In the genomic region with DNA sequence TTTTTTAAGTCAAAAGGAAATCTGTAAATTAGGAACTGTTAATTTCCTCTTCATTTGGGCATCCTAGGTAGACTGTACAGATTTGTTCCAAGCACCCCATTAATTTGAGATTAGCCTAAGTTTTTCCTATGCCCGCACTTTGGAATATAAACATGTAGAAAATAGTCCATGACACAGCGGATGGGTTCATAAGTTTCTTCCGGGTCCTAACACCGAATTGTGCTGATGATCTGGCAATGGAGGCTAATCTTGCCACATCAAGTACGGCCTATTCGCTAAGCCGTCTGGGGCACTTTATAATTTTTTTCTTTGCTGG, we compare ENCODE assay signal across 8 cellular contexts.
DNase-seq lines count a peak whose midpoint lies in the region; TF ChIP-seq lines count a peak whose summit lies in the region.

No MANE protein-coding gene starts in this region.

- H3K4me3 ChIP-seq in OCI-LY1 (ENCODE audit: low read depth, low read length, poor library complexity, severe bottlenecking): peak overlapping the region; percentile 92
- H3K4me3 ChIP-seq in parathyroid adenoma (ENCODE audit: low read depth, low read length): peak overlapping the region; percentile 84

- H3K9me2 ChIP-seq in OCI-LY1 (ENCODE audit: low read depth, low read length): no peaks in the 10 kb centered on the region

- no peaks in the 10 kb centered on the region for H4K20me1 ChIP-seq in OCI-LY1 (ENCODE audit: insufficient read depth, low read length)

- H3K79me2 ChIP-seq in OCI-LY1 (ENCODE audit: insufficient read depth, low read length) (peaks cover 31% of the 10 kb centered on the region), parathyroid adenoma (peaks cover 5% of the 10 kb centered on the region)

- H3K27ac ChIP-seq in OCI-LY1 (ENCODE audit: low read depth, low read length, poor library complexity, severe bottlenecking): peak overlapping the region; percentile 99
- peak overlapping the region; percentile 95 for H3K27ac ChIP-seq in epithelial cell of prostate
- H3K27ac ChIP-seq in parathyroid adenoma: peak overlapping the region; percentile 100

- H2AFZ ChIP-seq in OCI-LY1 (ENCODE audit: low read length) (no peak overlapping the region), parathyroid adenoma (peak overlapping the region; percentile 70)

- H3K4me1 ChIP-seq in OCI-LY1 (ENCODE audit: insufficient read depth, low read length, severe bottlenecking): peaks cover 31% of the 10 kb centered on the region
- H3K4me1 ChIP-seq in parathyroid adenoma: no peaks in the 10 kb centered on the region

- TF ChIP-seq CTCF in OCI-LY1 (IDR thresholded peaks at IDR 0.05; ENCODE audit: low read length) (no peak), parathyroid adenoma (IDR thresholded peaks at IDR 0.05) (no peak)

- peak; percentile 71 for DNase-seq in NCI-H524 treated with DMSO at 0.1 percent for 48 hours (lab: John Stamatoyannopoulos, UW)
- no peak for DNase-seq in NCI-H524 (lab: John Stamatoyannopoulos, UW)
- DNase-seq in epithelial cell of prostate (ENCODE audit: low read depth, low spot score): no peak
- no peak for DNase-seq in NCI-H1436 (lab: John Stamatoyannopoulos, UW)
- no peak for DNase-seq in NCI-H345 (lab: John Stamatoyannopoulos, UW)
- no peak for DNase-seq in activated CD4-positive, alpha-beta T cell treated with anti-CD3 and anti-CD28 coated beads for 1 hour

- H3K27me3 ChIP-seq in OCI-LY1 (ENCODE audit: insufficient read depth, low read length) (no peaks in the 10 kb centered on the region), parathyroid adenoma (ENCODE audit: control insufficient read depth, insufficient read depth, low read length) (no peaks in the 10 kb centered on the region)

- H3F3A ChIP-seq in OCI-LY1 (ENCODE audit: insufficient read depth, low read length): no peaks in the 10 kb centered on the region

- H3K4me2 ChIP-seq in OCI-LY1 (ENCODE audit: low read length): peak overlapping the region; percentile 93
- H3K4me2 ChIP-seq in parathyroid adenoma (ENCODE audit: low read length): peak overlapping the region; percentile 91

- H3K36me3 ChIP-seq in OCI-LY1 (ENCODE audit: insufficient read depth, low read length): peaks cover 9% of the 10 kb centered on the region; the same call in 1 of the 2 replicates
- H3K36me3 ChIP-seq in parathyroid adenoma (ENCODE audit: control insufficient read depth, insufficient read depth, low read length): no peaks in the 10 kb centered on the region

- peak overlapping the region; percentile 99 for H3K9ac ChIP-seq in OCI-LY1 (ENCODE audit: low read length)
- no peak overlapping the region for H3K9ac ChIP-seq in parathyroid adenoma

- no peaks in the 10 kb centered on the region for H3K9me3 ChIP-seq in OCI-LY1 (ENCODE audit: low read length)
- no peaks in the 10 kb centered on the region for H3K9me3 ChIP-seq in parathyroid adenoma (ENCODE audit: control insufficient read depth, low read length)
